Comparison of ENCODE assay signal across 23 cellular contexts in genomic region chr9:98219364-98219716, GRCh38. TPM values are rescaled to one million over a fixed set of nuclear protein-coding genes. Genes with fewer than 3 reads are reported as not detected.
DNase-seq lines count a peak whose midpoint lies in the region; ATAC-seq and TF ChIP-seq lines count a peak whose summit lies in the region.
"Had no signal": no experiment of that assay in that cellular context is flagged by ENCODE, and none has a peak within 500 bp of the region (broad histone marks: within the 10 kb centered on the region; RNA-seq: fewer than 3 reads in every experiment).

No MANE protein-coding gene starts in this region.

- no peak overlapping the region for H2AFZ ChIP-seq in hepatocyte

- H4K20me1 ChIP-seq in hepatocyte (ENCODE audit: insufficient read depth, poor library complexity, severe bottlenecking) = no peaks in the 10 kb centered on the region

- peak; percentile 96 for DNase-seq in DMS53 treated with DMSO at 0.1 percent for 48 hours (lab: John Stamatoyannopoulos, UW; ENCODE audit: unreplicated experiment)
- peak; percentile 80 for DNase-seq in NCI-H69 (lab: John Stamatoyannopoulos, UW)
- DNase-seq in hepatocyte (ENCODE audit: low spot score) = no peak
- DNase-seq in progenitor cell of endocrine pancreas (ENCODE audit: low spot score, unreplicated experiment) = no peak
- no peak for DNase-seq in NCI-H1930 (lab: John Stamatoyannopoulos, UW)
- DNase-seq in amniotic stem cell (lab: John Stamatoyannopoulos, UW) = no peak
- DNase-seq in NCI-H1417 treated with DMSO at 0.1 percent for 48 hours (lab: John Stamatoyannopoulos, UW) = no peak
- DNase-seq: activated CD4-positive, alpha-beta T cell treated with anti-CD3 and anti-CD28 coated beads for 4 hours; activated T-cell treated with anti-CD3 and anti-CD28 coated beads, Interleukin-2, amount 50 U/mL, for 72 hours; CD4-positive, CD25-positive, alpha-beta regulatory T cell; glutamatergic neuron; immature natural killer cell; left ventricle myocardium superior; NCI-H1436 treated with DMSO at 0.1 percent for 48 hours; NCI-H748 treated with DMSO at 0.1 percent for 48 hours; SHP77; stimulated activated CD4-positive, alpha-beta T cell treated with anti-CD3 and anti-CD28 coated beads, Interleukin-12 subunit alpha, Interleukin-12 subunit beta, amount 100 ng/mL, for 4 hours; T-cell; uterus had no signal

- TF ChIP-seq CTCF in hepatocyte (IDR thresholded peaks at IDR 0.05; ENCODE audit: poor library complexity) (no peak), progenitor cell of endocrine pancreas (IDR thresholded peaks at IDR 0.05; ENCODE audit: unreplicated experiment) (no peak)

- no peak overlapping the region for H3K4me3 ChIP-seq in hepatocyte
- H3K4me3 ChIP-seq: ascending aorta, uterus had no signal

- peaks cover 11% of the 10 kb centered on the region for H3K4me1 Mint-ChIP-seq in progenitor cell of endocrine pancreas (ENCODE audit: low read depth)
- H3K4me1 Mint-ChIP-seq: activated naive CD4-positive, alpha-beta T cell treated with anti-CD3 and anti-CD28 coated beads, Interleukin-2, amount 50 U/mL, for 24 hours; immature natural killer cell had no signal

- H3K9me3 ChIP-seq in hepatocyte (ENCODE audit: low read depth) = no peaks in the 10 kb centered on the region
- H3K9me3 ChIP-seq: ascending aorta, neutrophil, uterus had no signal

- no peak overlapping the region for H3K4me3 Mint-ChIP-seq in progenitor cell of endocrine pancreas (ENCODE audit: low read depth)
- H3K4me3 Mint-ChIP-seq: activated naive CD4-positive, alpha-beta T cell treated with anti-CD3 and anti-CD28 coated beads, Interleukin-2, amount 50 U/mL, for 24 hours; activated T-cell treated with anti-CD3 and anti-CD28 coated beads, Interleukin-2, amount 50 U/mL, for 72 hours; CD4-positive, CD25-positive, alpha-beta regulatory T cell; immature natural killer cell; T-cell had no signal

- H3K79me2 ChIP-seq in hepatocyte = no peaks in the 10 kb centered on the region

- no peaks in the 10 kb centered on the region for H3K9me2 ChIP-seq in hepatocyte (replicated peaks; ENCODE audit: insufficient read depth)

- H3K9me3 Mint-ChIP-seq in progenitor cell of endocrine pancreas (ENCODE audit: low read depth) = no peaks in the 10 kb centered on the region
- H3K9me3 Mint-ChIP-seq: activated naive CD4-positive, alpha-beta T cell treated with anti-CD3 and anti-CD28 coated beads, Interleukin-2, amount 50 U/mL, for 24 hours; activated T-cell treated with anti-CD3 and anti-CD28 coated beads, Interleukin-2, amount 50 U/mL, for 72 hours; CD4-positive, CD25-positive, alpha-beta regulatory T cell; immature natural killer cell; T-cell had no signal

- no peaks in the 10 kb centered on the region for H3K27me3 Mint-ChIP-seq in progenitor cell of endocrine pancreas
- H3K27me3 Mint-ChIP-seq: activated naive CD4-positive, alpha-beta T cell treated with anti-CD3 and anti-CD28 coated beads, Interleukin-2, amount 50 U/mL, for 24 hours; CD4-positive, CD25-positive, alpha-beta regulatory T cell; T-cell had no signal

- H3K27ac Mint-ChIP-seq in progenitor cell of endocrine pancreas = peak overlapping the region; percentile 91
- H3K27ac Mint-ChIP-seq: activated naive CD4-positive, alpha-beta T cell treated with anti-CD3 and anti-CD28 coated beads, Interleukin-2, amount 50 U/mL, for 24 hours; activated T-cell treated with anti-CD3 and anti-CD28 coated beads, Interleukin-2, amount 50 U/mL, for 72 hours; immature natural killer cell; T-cell had no signal

- no peaks in the 10 kb centered on the region for H3K36me3 ChIP-seq in hepatocyte (replicated peaks; ENCODE audit: insufficient read depth, low read depth)
- H3K36me3 ChIP-seq: uterus had no signal

- H3K27me3 ChIP-seq in hepatocyte = no peaks in the 10 kb centered on the region
- H3K27me3 ChIP-seq: ascending aorta, neutrophil, uterus had no signal

- no peak overlapping the region for H3K4me2 ChIP-seq in hepatocyte

- peak overlapping the region; percentile 87 for H3K27ac ChIP-seq in hepatocyte
- H3K27ac ChIP-seq: ascending aorta, neutrophil, uterus had no signal

- H3K36me3 Mint-ChIP-seq in progenitor cell of endocrine pancreas (ENCODE audit: insufficient read depth) = peaks cover 7% of the 10 kb centered on the region

- H3K4me1 ChIP-seq in hepatocyte (ENCODE audit: insufficient read depth) = no peaks in the 10 kb centered on the region
- H3K4me1 ChIP-seq: ascending aorta, uterus had no signal

- ATAC-seq in HG02588 (IDR thresholded peaks at IDR 0.05; ENCODE audit: unreplicated experiment) = no peak
- ATAC-seq: activated T-cell treated with anti-CD3 and anti-CD28 coated beads, Interleukin-2, amount 50 U/mL, for 72 hours; left ventricle myocardium superior; T-cell had no signal

- 79% methylated on average over 7 of the region's 7 CpGs for WGBS in hepatocyte (ENCODE audit: low lambda C conversion rate, missing lambda C conversion rate)

RNA-seq across cellular contexts. Expression of gene CORO2A, which starts 26.9 kb away (rescaled TPM):
- total RNA-seq in hepatocyte (24.6 and 27.1 TPM in 2 replicates), progenitor cell of endocrine pancreas (6.0 and 7.0 TPM in 2 replicates)
- 11.7 and 12.8 TPM in 2 replicates for polyA plus RNA-seq in hepatocyte

RNA-seq across cellular contexts. Expression of gene TBC1D2, which starts 36.1 kb away (rescaled TPM):
- total RNA-seq in hepatocyte (20.0 and 26.7 TPM in 2 replicates), progenitor cell of endocrine pancreas (8.4 and 8.5 TPM in 2 replicates)
- polyA plus RNA-seq in hepatocyte = 31.6 and 33.5 TPM in 2 replicates

Comparison
In these comparisons a context has a peak if more than half of its experiments do, and no peak if none do; other contexts are left out.
1. DNase-seq: peak in DMS53 treated with DMSO at 0.1 percent for 48 hours (single experiment) and NCI-H69 (single experiment); none in hepatocyte (single experiment), progenitor cell of endocrine pancreas (single experiment), NCI-H1930 (0 of 2), amniotic stem cell (single experiment) and NCI-H1417 treated with DMSO at 0.1 percent for 48 hours (single experiment).